In genomic region chr11:128988224-128988970, GRCh38 we compare ENCODE assay signal across 15 cellular contexts.
DNase-seq lines count a peak whose midpoint lies in the region; TF ChIP-seq lines count a peak whose summit lies in the region.
"Had no signal": no experiment of that assay in that cellular context is flagged by ENCODE, and none has a peak within 500 bp of the region (broad histone marks: within the 10 kb centered on the region; RNA-seq: fewer than 3 reads in every experiment).

No MANE protein-coding gene starts in this region.

- H3K4me3 ChIP-seq in LNCaP clone FGC (ENCODE audit: low read depth, low read length), result no peak overlapping the region
- H3K4me3 ChIP-seq: BLaER1 treated with 17β-estradiol and CSF1 and Interleukin-3, amounts not matched to agents 10 nM and 100 nM had no signal

- TF ChIP-seq CTCF in LNCaP clone FGC (IDR thresholded peaks at IDR 0.05; ENCODE audit: control insufficient read depth, extremely low read depth, insufficient read depth), result no peak
- TF ChIP-seq CTCF in VCaP (conservative IDR thresholded peaks at IDR 0.05), result no peak

- H3K27ac ChIP-seq in VCaP, result peak overlapping the region; percentile 37; the same call in 1 of the 2 replicates
- H3K27ac ChIP-seq: 22Rv1; BLaER1 treated with 17β-estradiol and CSF1 and Interleukin-3, amounts not matched to agents 10 nM and 100 nM had no signal

- peak; percentile 5 for DNase-seq in DMS 273 (lab: John Stamatoyannopoulos, UW; ENCODE audit: unreplicated experiment)
- DNase-seq in DMS 273 treated with DMSO at 0.1 percent for 48 hours (lab: John Stamatoyannopoulos, UW), result no peak
- DNase-seq in LNCaP clone FGC (ENCODE audit: low read depth), result peak; percentile 18
- DNase-seq in activated naive CD4-positive, alpha-beta T cell (lab: John Stamatoyannopoulos, UW), result no peak
- no peak for DNase-seq in stimulated activated naive CD4-positive, alpha-beta T cell (lab: John Stamatoyannopoulos, UW)
- no peak for DNase-seq in 8988T
- DNase-seq: CD8-positive, alpha-beta memory T cell; COR-L47; DMS79 treated with DMSO at 0.1 percent for 48 hours; GF-D8; H9; KBM-7 had no signal

Comparison
In these comparisons a context has a peak if more than half of its experiments do, and no peak if none do; other contexts are left out.
1. DNase-seq: peak in DMS 273 (single experiment) and LNCaP clone FGC (single experiment); none in DMS 273 treated with DMSO at 0.1 percent for 48 hours (single experiment), activated naive CD4-positive, alpha-beta T cell (0 of 4), stimulated activated naive CD4-positive, alpha-beta T cell (0 of 6) and 8988T (single experiment).